ENCODE assay signal across 17 cellular contexts in genomic region chr9:86926130-86926529, GRCh38. TPM values are rescaled to one million over a fixed set of nuclear protein-coding genes. Genes with fewer than 3 reads are reported as not detected.
DNase-seq lines count a peak whose midpoint lies in the region; ATAC-seq and TF ChIP-seq lines count a peak whose summit lies in the region.
"Had no signal": no experiment of that assay in that cellular context is flagged by ENCODE, and none has a peak within 500 bp of the region (broad histone marks: within the 10 kb centered on the region; RNA-seq: fewer than 3 reads in every experiment).

No MANE protein-coding gene starts in this region.

- H3K9me3 ChIP-seq in A673 (ENCODE audit: low read depth, low read length, poor library complexity, severe bottlenecking) = no peaks in the 10 kb centered on the region
- H3K9me3 ChIP-seq: A549, Caco-2, SJSA1 had no signal

- intact Hi-C loops in A673 (cut with micrococcal nuclease; ENCODE audit: unreplicated experiment) = no loop called here

- TF ChIP-seq CTCF in mesothelial cell of epicardium (IDR thresholded peaks at IDR 0.05; ENCODE audit: unreplicated experiment) (no peak), A673 (conservative IDR thresholded peaks at IDR 0.05; ENCODE audit: low read depth, low read length) (no peak), GM10248 (IDR thresholded peaks at IDR 0.05; ENCODE audit: control extremely low read depth, extremely low read depth, low read depth, missing control alignments) (no peak)

- ATAC-seq in GM21737 (IDR thresholded peaks at IDR 0.05; ENCODE audit: unreplicated experiment) = no peak
- ATAC-seq: A549, PC-3 had no signal

- no peaks in the 10 kb centered on the region for H3K36me3 ChIP-seq in A673 (ENCODE audit: insufficient read depth, low read length, poor library complexity, severe bottlenecking)
- H3K36me3 ChIP-seq: SJSA1 had no signal

- H3K27me3 Mint-ChIP-seq in mesothelial cell of epicardium (ENCODE audit: low read depth) = no peaks in the 10 kb centered on the region

- peak overlapping the region; percentile 19 for H3K27ac Mint-ChIP-seq in mesothelial cell of epicardium
- H3K27ac Mint-ChIP-seq: CD4-positive, CD25-positive, alpha-beta regulatory T cell had no signal

- no peak overlapping the region for H3K4me3 ChIP-seq in A673 (ENCODE audit: low read depth, low read length, poor library complexity, severe bottlenecking)
- H3K4me3 ChIP-seq: A549, SJSA1 had no signal

- no peaks in the 10 kb centered on the region for H3K27me3 ChIP-seq in A673 (replicated peaks; ENCODE audit: insufficient read depth, low read depth, low read length, poor library complexity)
- H3K27me3 ChIP-seq: SJSA1 had no signal

- CTCF ChIA-PET in A673 (lab: Charles Lee) = no interaction called here
- CTCF ChIA-PET in GM10248 (lab: Yijun Ruan, JAX) = interaction anchor here (1.0 kb wide), 1 partner anchor 134 kb away, joined by 3 read pairs; no protein-coding TSS in a partner anchor

- peaks cover 24% of the 10 kb centered on the region for H3K4me1 Mint-ChIP-seq in mesothelial cell of epicardium
- H3K4me1 Mint-ChIP-seq: CD4-positive, CD25-positive, alpha-beta regulatory T cell had no signal

- H3K4me1 ChIP-seq in A673 (ENCODE audit: insufficient read depth, low read length, poor library complexity, severe bottlenecking) = peaks cover 24% of the 10 kb centered on the region
- H3K4me1 ChIP-seq: A549, Caco-2 had no signal

- no peak overlapping the region for H3K27ac ChIP-seq in A673 (ENCODE audit: low read depth, low read length, poor library complexity, severe bottlenecking)
- H3K27ac ChIP-seq: A549 had no signal

- H3K9me3 Mint-ChIP-seq in mesothelial cell of epicardium = peaks cover 30% of the 10 kb centered on the region

- POLR2A ChIA-PET in A673 (lab: Charles Lee; ENCODE audit: low non-redundant PET) (no interaction called here), GM10248 (lab: Yijun Ruan, JAX) (no interaction called here)

- DNase-seq in AG20443 (ENCODE audit: low spot score) (peak; percentile 34), HCEC 1CT (peak; percentile 49), astrocyte of the hippocampus (ENCODE audit: low read depth, low spot score) (peak; percentile 12), mesothelial cell of epicardium (ENCODE audit: low spot score in 2 of 2, unreplicated experiment in 2 of 2) (no peak), A673 (ENCODE audit: low spot score) (no peak), H4 (ENCODE audit: low spot score) (no peak), GM10248 (ENCODE audit: extremely low spot score) (no peak)
- DNase-seq: Caco-2; CD4-positive, CD25-positive, alpha-beta regulatory T cell; DMS153; NCI-H146; NCI-H2081; NCI-H774; PC-3 had no signal

- peaks cover 3% of the 10 kb centered on the region for H3K36me3 Mint-ChIP-seq in mesothelial cell of epicardium
- H3K36me3 Mint-ChIP-seq: CD4-positive, CD25-positive, alpha-beta regulatory T cell had no signal

- H3K4me3 Mint-ChIP-seq in mesothelial cell of epicardium = no peak overlapping the region
- H3K4me3 Mint-ChIP-seq: CD4-positive, CD25-positive, alpha-beta regulatory T cell had no signal

- BruUV-seq in A673 (replicated peaks; lab: Mats Ljungman, UMichigan) = no TSS peak

RNA-seq across cellular contexts. Expression of gene GAS1, which starts 21.2 kb away (rescaled TPM):
- total RNA-seq in mesothelial cell of epicardium = 47.8 to 50.6 TPM (median 49.1 TPM) in 3 replicates
- 57.5 and 73.0 TPM in 2 replicates for total RNA-seq in A673 (2021)
- 5.7 and 6.6 TPM in 2 replicates for total RNA-seq in H4 (2014; rRNA removed; shearing (Covaris generic))
- total RNA-seq: PC-3 had no signal

Comparison
In these comparisons a context has a peak if more than half of its experiments do, and no peak if none do; other contexts are left out.
1. DNase-seq: peak in AG20443 (single experiment), HCEC 1CT (single experiment) and astrocyte of the hippocampus (single experiment); none in mesothelial cell of epicardium (0 of 2), A673 (single experiment), H4 (single experiment) and GM10248 (single experiment).